ENCODE assay signal across 1 cellular context in genomic region chr3:170750478-170750830, GRCh38.
TF ChIP-seq lines count a peak whose summit lies in the region.

No MANE protein-coding gene starts in this region.

TF ChIP-seq in HCT116, 20 proteins besides CTCF, POLR2A, EP300 and RAD21 (continued from another document):
- TF ChIP-seq REST (IDR thresholded peaks at IDR 0.05; ENCODE audit: low read depth) (no peak), ATF3 (IDR thresholded peaks at IDR 0.05) (no peak), ZNF274 (IDR thresholded peaks at IDR 0.05; ENCODE audit: low read depth, low read length) (no peak), SRF (IDR thresholded peaks at IDR 0.05; ENCODE audit: low read depth) (no peak), SIN3A (IDR thresholded peaks at IDR 0.05; ENCODE audit: low read depth) (no peak), JUND (IDR thresholded peaks at IDR 0.05) (no peak), YY1 (IDR thresholded peaks at IDR 0.05; ENCODE audit: extremely low read depth, insufficient replicate concordance, low read depth, low read length) (no peak), CBX3 (IDR thresholded peaks at IDR 0.05; ENCODE audit: low read depth) (no peak), CEBPB (IDR thresholded peaks at IDR 0.05; ENCODE audit: low read depth) (no peak), POLR2AphosphoS5 (IDR thresholded peaks at IDR 0.05; ENCODE audit: low read depth, low read length) (no peak)
